9 cellular contexts compared by ENCODE assay signal in the genomic region with DNA sequence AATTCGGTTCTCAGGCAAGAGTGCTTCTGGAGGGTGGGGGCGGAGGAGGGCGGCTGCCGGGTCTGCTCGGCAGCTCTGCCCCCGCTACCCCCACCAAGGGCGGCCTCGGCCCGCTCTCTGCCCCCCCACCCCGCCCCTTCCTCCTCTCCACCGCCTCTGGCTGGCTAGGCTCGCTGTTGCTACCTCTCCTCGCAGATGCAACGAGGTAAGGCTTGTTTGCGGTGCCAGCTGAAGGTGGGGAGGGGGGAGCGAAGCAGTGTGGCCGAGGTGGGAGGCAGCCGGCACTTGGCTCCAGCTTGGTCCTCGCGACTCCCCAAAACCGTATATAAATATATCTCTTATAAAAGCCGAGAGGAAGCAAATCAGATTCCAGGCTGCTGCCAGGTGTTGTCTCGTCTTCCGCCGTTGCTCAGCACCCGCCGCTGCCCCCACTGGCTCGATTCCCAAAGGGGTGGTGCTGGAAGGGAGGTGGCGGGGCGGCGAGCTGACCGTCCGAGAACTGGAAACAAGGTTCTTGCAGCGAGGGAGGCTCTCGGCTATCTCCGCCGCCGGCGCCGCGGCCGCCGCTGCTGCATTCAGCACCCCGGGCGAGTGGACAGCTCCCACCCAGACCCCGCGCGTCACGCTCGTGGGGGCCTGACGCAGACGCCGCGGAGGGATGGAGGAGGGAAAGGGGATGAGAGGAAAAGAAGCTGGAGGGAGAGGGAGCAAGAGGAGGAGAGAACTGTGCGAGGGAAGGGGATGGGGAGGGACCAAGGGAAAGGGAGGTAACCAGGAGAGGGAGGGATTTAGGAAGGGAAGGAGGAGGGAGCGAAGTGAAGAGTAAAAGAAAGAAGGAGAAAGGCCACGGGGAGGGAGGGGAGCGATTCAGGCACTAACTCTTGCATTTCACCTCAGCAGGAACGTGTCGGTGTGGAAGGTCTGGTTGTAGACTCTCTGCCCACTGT. TPM values are rescaled to one million over a fixed set of nuclear protein-coding genes. Genes with fewer than 3 reads are reported as not detected.
DNase-seq lines count a peak whose midpoint lies in the region; ATAC-seq and TF ChIP-seq lines count a peak whose summit lies in the region.
"Had no signal": no experiment of that assay in that cellular context is flagged by ENCODE, and none has a peak within 500 bp of the region (broad histone marks: within the 10 kb centered on the region; RNA-seq: fewer than 3 reads in every experiment).

A gene with protein sequence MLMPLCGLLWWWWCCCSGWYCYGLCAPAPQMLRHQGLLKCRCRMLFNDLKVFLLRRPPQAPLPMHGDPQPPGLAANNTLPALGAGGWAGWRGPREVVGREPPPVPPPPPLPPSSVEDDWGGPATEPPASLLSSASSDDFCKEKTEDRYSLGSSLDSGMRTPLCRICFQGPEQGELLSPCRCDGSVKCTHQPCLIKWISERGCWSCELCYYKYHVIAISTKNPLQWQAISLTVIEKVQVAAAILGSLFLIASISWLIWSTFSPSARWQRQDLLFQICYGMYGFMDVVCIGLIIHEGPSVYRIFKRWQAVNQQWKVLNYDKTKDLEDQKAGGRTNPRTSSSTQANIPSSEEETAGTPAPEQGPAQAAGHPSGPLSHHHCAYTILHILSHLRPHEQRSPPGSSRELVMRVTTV (minus strand): TSS at position 728 of the 947 bp plus-strand sequence. CDS start 2,223 bp downstream, outside the sequence.

- no peaks in the 10 kb centered on the region for H4K20me1 ChIP-seq in Karpas-422 (ENCODE audit: insufficient read depth, low read depth, low read length)

- peak within 1 kb of the TSS; percentile 55 to 71 for H3K4me3 ChIP-seq in cardiac fibroblast (replicated peaks in 1 of 2; ENCODE audit: low read depth in 2 of 2, low read length in 2 of 2)
- H3K4me3 ChIP-seq in iPS-20b (ENCODE audit: low read length), result peak within 1 kb of the TSS; percentile 84
- H3K4me3 ChIP-seq in skeletal muscle tissue (ENCODE audit: low read length in 3 of 3), result peak within 1 kb of the TSS in 2 of 3 donors; percentile 17 to 23
- H3K4me3 ChIP-seq in Karpas-422 (ENCODE audit: low read length), result no peak within 1 kb of the TSS

- no peak within 1 kb of the TSS for H2AFZ ChIP-seq in Karpas-422 (ENCODE audit: low read length)

- peaks cover 59% of the 10 kb centered on the region for H3K27me3 ChIP-seq in iPS-20b (ENCODE audit: insufficient read depth, low read length)
- peaks cover 37 to 46% (median 39%) of the 10 kb centered on the region in 3 donors for H3K27me3 ChIP-seq in skeletal muscle tissue (ENCODE audit: control insufficient read depth in 3 of 3, insufficient read depth in 3 of 3, low read length in 3 of 3)
- no peaks in the 10 kb centered on the region for H3K27me3 ChIP-seq in Karpas-422 (ENCODE audit: low read length)

- H3K9ac ChIP-seq in iPS-20b (ENCODE audit: low read depth, low read length) (no peak within 1 kb of the TSS; the same call in 1 of the 2 replicates), skeletal muscle tissue (ENCODE audit: low read depth in 1 of 3, low read length in 3 of 3) (no peak within 1 kb of the TSS), Karpas-422 (ENCODE audit: low read length) (no peak within 1 kb of the TSS)

- no peaks in the 10 kb centered on the region for H3K9me2 ChIP-seq in Karpas-422 (replicated peaks; ENCODE audit: insufficient read depth, low read length)

- in situ Hi-C loops in G401 (cut with HindIII; ENCODE audit: low sequenced_read_pairs), result no loop called here

- no peak for ATAC-seq in GM21737 (IDR thresholded peaks at IDR 0.05; ENCODE audit: unreplicated experiment)

- H3K27ac ChIP-seq in iPS-20b (ENCODE audit: low read length), result no peak within 1 kb of the TSS
- no peak within 1 kb of the TSS for H3K27ac ChIP-seq in skeletal muscle tissue (ENCODE audit: low read depth, low read length)
- H3K27ac ChIP-seq in Karpas-422 (ENCODE audit: low read length), result no peak within 1 kb of the TSS

- H3K79me2 ChIP-seq in Karpas-422 (ENCODE audit: low read length), result no peaks in the 10 kb centered on the region

- no peak for TF ChIP-seq CTCF in cardiac fibroblast (IDR thresholded peaks at IDR 0.05; ENCODE audit: low read depth, low read length)

- H3K4me1 ChIP-seq in iPS-20b (ENCODE audit: insufficient read depth, low read length), result peaks cover 21% of the 10 kb centered on the region
- H3K4me1 ChIP-seq in skeletal muscle tissue (ENCODE audit: control insufficient read depth in 3 of 3, insufficient read depth in 3 of 3, low read length in 3 of 3), result peaks cover 2 to 4% (median 3%) of the 10 kb centered on the region in 3 donors
- no peaks in the 10 kb centered on the region for H3K4me1 ChIP-seq in Karpas-422 (ENCODE audit: low read length)

- no peaks in the 10 kb centered on the region for H3K9me3 ChIP-seq in iPS-20b (ENCODE audit: insufficient read depth, low read depth, low read length)
- H3K9me3 ChIP-seq in skeletal muscle tissue (ENCODE audit: control insufficient read depth in 3 of 3, low read length in 3 of 3), result no peaks in the 10 kb centered on the region
- H3K9me3 ChIP-seq in Karpas-422 (ENCODE audit: low read length), result no peaks in the 10 kb centered on the region

- no peak within 1 kb of the TSS for H3K4me2 ChIP-seq in Karpas-422 (ENCODE audit: low read depth, low read length, poor library complexity, severe bottlenecking)

- H3K36me3 ChIP-seq in iPS-20b (ENCODE audit: insufficient read depth, low read depth, low read length) (no peaks in the 10 kb centered on the region), skeletal muscle tissue (ENCODE audit: control insufficient read depth in 3 of 3, insufficient read depth in 3 of 3, low read length in 3 of 3) (no peaks in the 10 kb centered on the region), Karpas-422 (ENCODE audit: insufficient read depth, low read length) (no peaks in the 10 kb centered on the region)

- DNase-seq in G401 (ENCODE audit: low spot score) (peak; percentile 36), NCI-H1694 treated with DMSO at 0.1 percent for 48 hours (lab: John Stamatoyannopoulos, UW) (peak; percentile 32), cardiac fibroblast (ENCODE audit: low read depth in 2 of 2) (peak; percentile 90 to 92), Karpas-422 (no peak)
- peak; percentile 72 for DNase-seq in activated CD4-positive, CD25-positive, alpha-beta regulatory T cell treated with anti-CD3 and anti-CD28 coated beads, Interleukin-2, amount 50 U/mL, for 72 hours

RNA-seq across cellular contexts. Expression of the gene that starts here (rescaled TPM):
- 0.06 and 0.14 TPM in 2 replicates for total RNA-seq in G401 (2014; rRNA removed; shearing (Covaris generic))
- total RNA-seq in skeletal muscle tissue, result not detected
- total RNA-seq in Karpas-422 (2014; rRNA removed; shearing (Covaris generic); ENCODE audit: low replicate concordance), result not detected in 2 replicates
- total RNA-seq: T-helper 2 cell treated with Interferon-gamma antibody and Interleukin-4, amounts not matched to agents 100 ng/mL and 5 ng/mL, for 36 hours had no signal

Comparison
In these comparisons a context has a peak if more than half of its experiments do, and no peak if none do; other contexts are left out.
1. Peak in DNase-seq in G401; RNA of the gene not detected or under 1 TPM.